ENCODE assay signal across 11 cellular contexts in the genomic region with DNA sequence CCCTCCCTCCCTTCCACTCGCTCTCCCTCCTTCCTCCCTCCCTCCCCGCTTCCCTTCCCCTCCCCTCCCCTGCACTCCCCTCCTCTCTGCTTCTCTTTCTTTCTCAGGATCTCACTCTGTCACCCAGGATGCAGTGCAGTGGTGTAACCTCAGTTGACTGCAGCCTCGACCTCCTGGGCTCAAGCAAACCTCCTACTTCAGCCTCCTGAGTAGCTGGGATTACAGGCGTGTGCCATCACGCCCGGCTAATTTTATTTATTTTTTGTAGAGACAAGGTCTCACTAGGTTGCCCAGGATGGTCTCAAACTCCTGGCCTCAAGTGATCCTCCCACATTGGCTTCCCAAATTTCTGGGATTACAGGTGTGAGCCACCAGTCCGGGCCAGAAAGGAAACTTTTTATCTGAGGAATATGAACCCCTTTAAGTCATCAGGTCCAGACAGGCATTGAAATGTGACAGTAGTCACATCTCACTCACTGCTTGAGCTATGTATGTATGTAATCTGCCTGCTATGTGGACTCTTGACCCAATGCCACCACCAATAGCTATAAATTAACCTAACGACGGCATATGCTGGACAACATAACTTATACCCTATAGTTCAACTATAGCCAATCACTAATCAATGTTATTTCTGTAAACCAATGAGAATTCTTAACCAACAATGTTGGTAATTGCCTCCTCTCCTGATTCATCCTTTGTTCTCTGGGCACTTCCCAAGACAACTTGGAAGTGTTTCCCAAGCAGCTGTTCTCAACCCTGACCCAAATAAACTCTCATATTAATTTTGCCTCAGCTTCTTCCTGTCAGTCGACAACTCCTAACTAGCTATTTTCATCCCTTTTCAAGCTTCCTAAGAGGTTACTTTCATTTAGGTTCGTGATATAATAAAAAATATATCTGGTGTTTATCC. TPM values are rescaled to one million over a fixed set of nuclear protein-coding genes. Genes with fewer than 3 reads are reported as not detected.
A peak's percentile ranks its signal among the peaks of the same experiment; 100 is the strongest.
DNase-seq lines count a peak whose midpoint lies in the region; ATAC-seq and TF ChIP-seq lines count a peak whose summit lies in the region.
"Had no signal": no experiment of that assay in that cellular context is flagged by ENCODE, and none has a peak within 500 bp of the region (broad histone marks: within the 10 kb centered on the region; RNA-seq: fewer than 3 reads in every experiment).

No MANE protein-coding gene starts in this region.

- TF ChIP-seq POLR2A in stomach (IDR thresholded peaks at IDR 0.05) (no peak), lower leg skin (IDR thresholded peaks at IDR 0.05) (no peak)

- no peaks in the 10 kb centered on the region for H3K36me3 ChIP-seq in ES-I3 (ENCODE audit: insufficient read depth, low read length)
- H3K36me3 ChIP-seq in OCI-LY7 (ENCODE audit: insufficient read depth, low read length): peaks cover 33% of the 10 kb centered on the region
- H3K36me3 ChIP-seq in osteoblast (ENCODE audit: insufficient read depth, low read length): no peaks in the 10 kb centered on the region
- H3K36me3 ChIP-seq in stomach: no peaks in the 10 kb centered on the region
- H3K36me3 ChIP-seq: colonic mucosa had no signal

- H4K20me1 ChIP-seq in OCI-LY7 (ENCODE audit: insufficient read depth, low read length) (no peaks in the 10 kb centered on the region), osteoblast (ENCODE audit: insufficient read depth, low read length) (no peaks in the 10 kb centered on the region)

- H3K79me2 ChIP-seq in OCI-LY7 (ENCODE audit: insufficient read depth, low read depth, low read length) (peaks cover 60% of the 10 kb centered on the region), osteoblast (ENCODE audit: insufficient read depth, low read length) (no peaks in the 10 kb centered on the region)

- peak overlapping the region; percentile 99 for H3K27ac ChIP-seq in OCI-LY7 (ENCODE audit: low read depth, low read length, poor library complexity, severe bottlenecking)
- H3K27ac ChIP-seq in osteoblast (ENCODE audit: low read depth, low read length): no peak overlapping the region
- peak overlapping the region in 1 of 5 donors; percentile 49 for H3K27ac ChIP-seq in stomach
- H3K27ac ChIP-seq: colonic mucosa had no signal

- H3K27me3 ChIP-seq in osteoblast (ENCODE audit: insufficient read depth, low read length) (no peaks in the 10 kb centered on the region), stomach (no peaks in the 10 kb centered on the region)
- H3K27me3 ChIP-seq: colonic mucosa had no signal

- H3K9me3 ChIP-seq in ES-I3 (ENCODE audit: control insufficient read depth, insufficient read depth, low read length) (no peaks in the 10 kb centered on the region), OCI-LY7 (ENCODE audit: low read length) (peaks cover 21% of the 10 kb centered on the region; the same call in 1 of the 2 replicates), osteoblast (ENCODE audit: low read depth, low read length) (no peaks in the 10 kb centered on the region), stomach (no peaks in the 10 kb centered on the region)
- H3K9me3 ChIP-seq: colonic mucosa had no signal

- TF ChIP-seq CTCF in OCI-LY7 (conservative IDR thresholded peaks at IDR 0.05; ENCODE audit: low read length) (no peak), fibroblast of villous mesenchyme (IDR thresholded peaks at IDR 0.05; ENCODE audit: insufficient read depth, low read depth, low read length) (no peak), osteoblast (IDR thresholded peaks at IDR 0.05; ENCODE audit: extremely low read depth, low read depth, low read length) (no peak), stomach (IDR thresholded peaks at IDR 0.05) (no peak), lower leg skin (IDR thresholded peaks at IDR 0.05) (no peak)

- no peak for ATAC-seq in HG02763 (IDR thresholded peaks at IDR 0.05; ENCODE audit: unreplicated experiment)

- H3K9ac ChIP-seq in ES-I3 (ENCODE audit: low read depth, low read length): peak overlapping the region; percentile 47

- H3K9me2 ChIP-seq in OCI-LY7 (ENCODE audit: insufficient read depth, low read length): no peaks in the 10 kb centered on the region

- H2AFZ ChIP-seq in OCI-LY7 (ENCODE audit: low read length): peak overlapping the region; percentile 40; the same call in 1 of the 2 replicates
- H2AFZ ChIP-seq in osteoblast (ENCODE audit: low read length): peak overlapping the region; percentile 73

- no peak for DNase-seq in OCI-LY7 (ENCODE audit: low spot score)
- DNase-seq in fibroblast of villous mesenchyme (ENCODE audit: low read depth): peak; percentile 68
- peak; percentile 91 for DNase-seq in osteoblast (ENCODE audit: insufficient read length, low spot score, missing footprints)
- no peak for DNase-seq in dedifferentiated amniotic fluid mesenchymal stem cell (ENCODE audit: extremely low spot score)
- no peak for DNase-seq in stomach
- DNase-seq in lower leg skin (ENCODE audit: low spot score in 2 of 2): no peak
- DNase-seq: activated effector memory CD4-positive, alpha-beta T cell treated with anti-CD3 and anti-CD28 coated beads, Interleukin-2, amount 50 U/mL, for 16 hours; colonic mucosa; COR-L47 had no signal

- H3K4me2 ChIP-seq in OCI-LY7 (ENCODE audit: low read length) (peak overlapping the region; percentile 80), osteoblast (ENCODE audit: insufficient read depth, low read length) (peak overlapping the region; percentile 67)

- CTCF ChIA-PET in OCI-LY7 (lab: Charles Lee; ENCODE audit: unreplicated experiment): interaction anchor here (0.9 to 1.4 kb wide), 4 partner anchors 12 to 26 kb away, joined by 4 to 9 read pairs (median 5); no protein-coding TSS in a partner anchor

- no TSS peak for BruUV-seq in OCI-LY7 (replicated peaks; lab: Mats Ljungman, UMichigan)

- WGBS in stomach, 5 donors: 77 to 80% (median 78%) methylated on average over 11 of the region's 11 CpGs
- 68 to 73% methylated on average over 11 of the region's 11 CpGs for WGBS in lower leg skin, 2 donors

- TF ChIP-seq EP300 in stomach (IDR thresholded peaks at IDR 0.05): no peak

- peaks cover 46% of the 10 kb centered on the region for H3K4me1 ChIP-seq in ES-I3 (ENCODE audit: insufficient read depth, low read length)
- peaks cover 83% of the 10 kb centered on the region for H3K4me1 ChIP-seq in OCI-LY7 (ENCODE audit: insufficient read depth, low read length, poor library complexity, severe bottlenecking)
- peaks cover 8% of the 10 kb centered on the region for H3K4me1 ChIP-seq in osteoblast (ENCODE audit: insufficient read depth, low read length)
- H3K4me1 ChIP-seq in stomach: peaks cover 0 to 12% (median 4%) of the 10 kb centered on the region in 4 donors
- H3K4me1 ChIP-seq: colonic mucosa had no signal

- POLR2A ChIA-PET in OCI-LY7 (lab: Charles Lee): interaction anchor here (0.5 to 7.1 kb wide), 16 partner anchors 9 to 372 kb away, joined by 3 to 88 read pairs (median 6); no protein-coding TSS in a partner anchor

- peak overlapping the region; percentile 28 for H3K4me3 ChIP-seq in OCI-LY7 (ENCODE audit: low read depth, low read length, poor library complexity, severe bottlenecking)
- no peak overlapping the region for H3K4me3 ChIP-seq in fibroblast of villous mesenchyme (ENCODE audit: low read depth, low read length)
- peak overlapping the region; percentile 42 for H3K4me3 ChIP-seq in osteoblast (ENCODE audit: insufficient read depth, low read length)
- H3K4me3 ChIP-seq in stomach: no peak overlapping the region
- H3K4me3 ChIP-seq in lower leg skin (ENCODE audit: low read depth, poor library complexity, severe bottlenecking): no peak overlapping the region
- H3K4me3 ChIP-seq: colonic mucosa had no signal

- intact Hi-C loops in OCI-LY7 (cut with micrococcal nuclease; ENCODE audit: unreplicated experiment): no loop called here
- intact Hi-C loops in stomach (cut with DNase I; ENCODE audit: low total_unique reads): no loop called here
- intact Hi-C loops in lower leg skin (cut with DNase I; ENCODE audit: low total_unique reads): no loop called here

RNA-seq across cellular contexts. Expression of a gene that starts 23.9 kb away (rescaled TPM):
- 1.2 and 1.3 TPM in 2 replicates for total RNA-seq in OCI-LY7 (2014; rRNA removed; shearing (Covaris generic))
- 3.5 and 5.0 TPM in 2 replicates for total RNA-seq in OCI-LY7 (2022)
- total RNA-seq in fibroblast of villous mesenchyme: 25.9 and 32.2 TPM in 2 replicates
- total RNA-seq in osteoblast: 32.6 and 53.0 TPM in 2 replicates
- 100 to 1,000 TPM in 1 of 5 donors, 10 to 100 TPM in 4; 10.3 to 122 (median 18.7) TPM for total RNA-seq in stomach
- polyA plus RNA-seq in stomach: 100 to 1,000 TPM; 126 to 146 (median 129) TPM
- 10 to 100 TPM; 12.6 to 41.1 (median 17.6) TPM for total RNA-seq in lower leg skin

RNA-seq across cellular contexts. Expression of a gene that starts 37.6 kb away (rescaled TPM):
- 74.7 and 78.4 TPM in 2 replicates for total RNA-seq in OCI-LY7 (2014; rRNA removed; shearing (Covaris generic))
- total RNA-seq in OCI-LY7 (2022): 166 and 167 TPM in 2 replicates
- 15.1 and 17.3 TPM in 2 replicates for total RNA-seq in fibroblast of villous mesenchyme
- 4.4 and 6.2 TPM in 2 replicates for total RNA-seq in osteoblast
- 1 to 10 TPM in 3 of 5 donors, under 1 TPM in 1, not detected in 1; 0.58 to 9.4 (median 2.8) TPM for total RNA-seq in stomach
- polyA plus RNA-seq in stomach: 1 to 10 TPM; 2.0 to 3.5 (median 2.1) TPM
- total RNA-seq in lower leg skin: 1 to 10 TPM in 2 of 4 donors, under 1 TPM in 2; 0.42 to 3.9 (median 1.5) TPM

Comparison
In these comparisons a context has a peak if more than half of its experiments do, and no peak if none do; other contexts are left out.
1. DNase-seq: peak in fibroblast of villous mesenchyme (single experiment) and osteoblast (single experiment); none in OCI-LY7 (single experiment), dedifferentiated amniotic fluid mesenchymal stem cell (single experiment), stomach (single experiment) and lower leg skin (0 of 2).
2. H3K4me3 ChIP-seq: peak in OCI-LY7 (single experiment) and osteoblast (single experiment); none in fibroblast of villous mesenchyme (single experiment), stomach (0 of 4) and lower leg skin (single experiment).